ENCODE assay signal across 9 cellular contexts in genomic region chr7:131692131-131692960, GRCh38.
DNase-seq lines count a peak whose midpoint lies in the region; ATAC-seq and TF ChIP-seq lines count a peak whose summit lies in the region.
"Had no signal": no experiment of that assay in that cellular context is flagged by ENCODE, and none has a peak within 500 bp of the region (broad histone marks: within the 10 kb centered on the region; RNA-seq: fewer than 3 reads in every experiment).

No MANE protein-coding gene starts in this region.

- TF ChIP-seq POLR2A in HCT116 (IDR thresholded peaks at IDR 0.05; ENCODE audit: borderline replicate concordance, extremely low read depth, insufficient read depth, insufficient read length): no peak

- peaks cover 0 to 8% of the 10 kb centered on the region in 2 experiments; a peak in 3 of 4 replicates for H3K4me1 ChIP-seq in HCT116 (ENCODE audit: control insufficient read depth in 1 of 2, insufficient read depth in 2 of 2, low read length in 2 of 2)
- H3K4me1 ChIP-seq in right atrium auricular region: peaks cover 0 to 10% of the 10 kb centered on the region in 2 donors

- DNase-seq in COLO668 (lab: John Stamatoyannopoulos, UW; ENCODE audit: unreplicated experiment) (peak; percentile 75), HCT116 (ENCODE audit: low read depth, low spot score) (peak; percentile 23), NCI-H774 (lab: John Stamatoyannopoulos, UW) (peak; percentile 52), right atrium auricular region (ENCODE audit: low spot score) (peak; percentile 60), retinal pigment epithelial cell (ENCODE audit: low read depth) (no peak)
- DNase-seq in activated naive CD4-positive, alpha-beta T cell treated with Interleukin-2 at 50 U/mL for 16 hours: peak; percentile 29
- DNase-seq in effector CD8-positive, alpha-beta T cell (lab: John Stamatoyannopoulos, UW): no peak

- H3K27me3 ChIP-seq in HCT116 (ENCODE audit: insufficient read depth, low read length) (peaks cover 15% of the 10 kb centered on the region), right atrium auricular region (no peaks in the 10 kb centered on the region)

- TF ChIP-seq CTCF in HCT116 (IDR thresholded peaks at IDR 0.05 in 2 of 3, conservative IDR thresholded peaks at IDR 0.05 in 1 of 3; ENCODE audit: borderline replicate concordance in 1 of 3, insufficient read depth in 1 of 3, low read depth in 2 of 3, low read length in 2 of 3) (peak; percentile 68 to 98 (median 95)), right atrium auricular region (IDR thresholded peaks at IDR 0.05) (peak; percentile 63 to 85), retinal pigment epithelial cell (conservative IDR thresholded peaks at IDR 0.05; ENCODE audit: low read depth, low read length) (peak; percentile 91)

- no peaks in the 10 kb centered on the region for H3K79me2 ChIP-seq in HCT116 (ENCODE audit: insufficient read depth, low read length)

- H2AFZ ChIP-seq in HCT116 (ENCODE audit: low read depth, low read length, poor library complexity, severe bottlenecking): peak overlapping the region; percentile 41

- no peaks in the 10 kb centered on the region for H3K9me3 ChIP-seq in HCT116 (ENCODE audit: control insufficient read depth in 1 of 2, insufficient read depth in 1 of 2, low read depth in 1 of 2, low read length in 2 of 2)
- H3K9me3 ChIP-seq in right atrium auricular region: no peaks in the 10 kb centered on the region

- RAD21 ChIA-PET in HCT116 (lab: Charles Lee; ENCODE audit: low non-redundant PET in 1 of 2, low total read pairs in 2 of 2, uncharacterized antibody in 2 of 2, unreplicated experiment in 2 of 2): no interaction called here

- no peak overlapping the region for H3K9ac ChIP-seq in HCT116 (ENCODE audit: low read length)

- no TSS peak for BruUV-seq in HCT116 (replicated peaks; lab: Mats Ljungman, UMichigan)

- H3K36me3 ChIP-seq in HCT116 (ENCODE audit: control insufficient read depth in 1 of 2, insufficient read depth in 2 of 2, low read length in 2 of 2) (no peaks in the 10 kb centered on the region), right atrium auricular region (no peaks in the 10 kb centered on the region)

- no peaks in the 10 kb centered on the region for H4K20me1 ChIP-seq in HCT116 (ENCODE audit: insufficient read depth)

- H3K9me2 ChIP-seq in HCT116 (ENCODE audit: insufficient read depth): no peaks in the 10 kb centered on the region

- intact Hi-C loops in HCT116 (cut with micrococcal nuclease): loop anchor here (5.0 kb wide), 2 partner anchors 165 to 355 kb away; no protein-coding TSS in a partner anchor

- H3K4me3 ChIP-seq in HCT116 (replicated peaks in 1 of 2; ENCODE audit: low read depth in 1 of 2, low read length in 2 of 2): no peak overlapping the region
- no peak overlapping the region for H3K4me3 ChIP-seq in right atrium auricular region
- no peak overlapping the region for H3K4me3 ChIP-seq in retinal pigment epithelial cell (ENCODE audit: low read length)

- TF ChIP-seq RAD21 in HCT116 (IDR thresholded peaks at IDR 0.05; ENCODE audit: low read depth): peak; percentile 88

- peak overlapping the region; percentile 52 for H3K4me2 ChIP-seq in HCT116 (ENCODE audit: low read length)

- CTCF ChIA-PET in HCT116 (lab: Charles Lee): interaction anchor here (0.9 to 3.9 kb wide), 8 partner anchors 8 to 888 kb away, joined by 3 to 18 read pairs (median 4); no protein-coding TSS in a partner anchor

- ATAC-seq in HCT116: peak; percentile 92
- no peak for ATAC-seq in HG03460 (IDR thresholded peaks at IDR 0.05; ENCODE audit: unreplicated experiment)
- ATAC-seq: naive thymus-derived CD4-positive, alpha-beta T cell had no signal

- POLR2A ChIA-PET in HCT116 (lab: Charles Lee): no interaction called here

- H3K27ac ChIP-seq in HCT116 (ENCODE audit: low read depth, low read length): no peak overlapping the region
- H3K27ac ChIP-seq in right atrium auricular region: no peak overlapping the region

TF ChIP-seq in HCT116, 20 proteins besides CTCF, POLR2A, EP300 and RAD21:
- TF ChIP-seq CEBPB (IDR thresholded peaks at IDR 0.05; ENCODE audit: low read depth) (no peak), EGR1 (IDR thresholded peaks at IDR 0.05; ENCODE audit: low read depth) (no peak), SIN3A (IDR thresholded peaks at IDR 0.05; ENCODE audit: low read depth) (no peak), YY1 (IDR thresholded peaks at IDR 0.05; ENCODE audit: extremely low read depth, insufficient replicate concordance, low read depth, low read length) (no peak), ELF1 (IDR thresholded peaks at IDR 0.05; ENCODE audit: borderline replicate concordance, low read depth) (no peak), ZBTB33 (IDR thresholded peaks at IDR 0.05; ENCODE audit: extremely low read depth, insufficient replicate concordance, low read length) (no peak), REST (IDR thresholded peaks at IDR 0.05; ENCODE audit: low read depth) (no peak), SP1 (IDR thresholded peaks at IDR 0.05; ENCODE audit: low read depth) (no peak), EZH2phosphoT487 (IDR thresholded peaks at IDR 0.05; ENCODE audit: borderline replicate concordance) (no peak), SRF (IDR thresholded peaks at IDR 0.05; ENCODE audit: low read depth) (no peak), ZNF274 (IDR thresholded peaks at IDR 0.05; ENCODE audit: low read depth, low read length) (no peak), MAX (IDR thresholded peaks at IDR 0.05) (no peak), EZH2 (IDR thresholded peaks at IDR 0.05) (no peak), ATF3 (IDR thresholded peaks at IDR 0.05) (no peak), CBX3 (IDR thresholded peaks at IDR 0.05; ENCODE audit: low read depth) (no peak), POLR2AphosphoS5 (IDR thresholded peaks at IDR 0.05; ENCODE audit: low read depth, low read length) (no peak)

Comparison
In these comparisons a context has a peak if more than half of its experiments do, and no peak if none do; other contexts are left out.
1. DNase-seq: peak in COLO668 (single experiment), HCT116 (single experiment), NCI-H774 (single experiment), activated naive CD4-positive, alpha-beta T cell treated with Interleukin-2 at 50 U/mL for 16 hours (single experiment) and right atrium auricular region (single experiment); none in retinal pigment epithelial cell (single experiment) and effector CD8-positive, alpha-beta T cell (single experiment).
2. Peak in every context shown above with its lines, with median percentiles within 50 percentile points of each other: CTCF ChIP-seq.